In the genomic region with DNA sequence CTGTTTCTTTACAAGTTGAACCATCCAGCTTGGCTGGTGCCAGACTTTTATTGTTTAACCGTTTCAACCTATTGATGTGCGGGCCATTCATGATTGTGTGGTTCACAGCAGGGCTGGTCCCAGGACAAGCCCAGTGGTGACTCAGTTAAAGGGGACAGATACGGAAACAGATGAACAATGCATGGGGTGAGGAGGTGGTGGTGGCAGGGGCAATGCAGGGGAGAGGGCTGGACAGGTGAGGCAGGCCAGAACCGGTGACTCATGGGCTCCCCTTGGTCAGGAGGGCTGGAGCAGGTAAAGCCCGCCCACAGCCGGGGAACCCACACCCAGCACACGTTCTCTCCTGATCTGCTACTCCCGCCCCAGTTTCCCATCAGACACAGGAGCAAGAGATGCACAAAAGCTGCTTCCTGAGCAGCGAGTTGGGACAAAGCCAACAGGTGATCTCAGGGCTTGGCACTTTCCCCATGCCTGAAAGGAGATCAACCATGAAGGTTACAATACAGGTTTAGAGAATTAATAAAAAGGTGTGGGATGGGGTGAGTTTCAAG, we compare ENCODE assay signal across 14 cellular contexts.
DNase-seq lines count a peak whose midpoint lies in the region; FAIRE-seq and TF ChIP-seq lines count a peak whose summit lies in the region.
"Had no signal": no experiment of that assay in that cellular context is flagged by ENCODE, and none has a peak within 500 bp of the region (broad histone marks: within the 10 kb centered on the region; RNA-seq: fewer than 3 reads in every experiment).

No MANE protein-coding gene starts in this region.

- no peaks in the 10 kb centered on the region for H3K79me1 ChIP-seq in neuronal stem cell (ENCODE audit: low read depth, low read length)

- no peaks in the 10 kb centered on the region for H3K27me3 ChIP-seq in endodermal cell (ENCODE audit: control insufficient read depth, insufficient read depth, low read length, poor library complexity, severe bottlenecking)
- H3K27me3 ChIP-seq in neuronal stem cell (ENCODE audit: control insufficient read depth in 3 of 3, insufficient read depth in 3 of 3, low read depth in 1 of 3, low read length in 3 of 3): no peaks in the 10 kb centered on the region
- peaks cover 0 to 7% (median 0%) of the 10 kb centered on the region in 7 donors for H3K27me3 ChIP-seq in spleen (replicated peaks in 1 of 7)

- no peaks in the 10 kb centered on the region for H3K9me3 Mint-ChIP-seq in endodermal cell
- H3K9me3 Mint-ChIP-seq: activated T-helper 1 cell treated with anti-CD3 and anti-CD28 coated beads, Interleukin-12 subunit alpha, Interleukin-12 subunit beta, Interleukin-2, Interleukin-4 antibody, amounts not matched to agents 30 ng/mL and 10 ng/mL and 1 ng/mL, durations not matched to agents 14 hours and 24 hours and 36 hours; naive thymus-derived CD4-positive, alpha-beta T cell had no signal

- peak overlapping the region; percentile 48 for H3K4me3 ChIP-seq in endodermal cell (ENCODE audit: low read length)
- no peak overlapping the region for H3K4me3 ChIP-seq in neuronal stem cell (ENCODE audit: low read length in 2 of 2)
- no peak overlapping the region for H3K4me3 ChIP-seq in spleen

- H3K27me3 Mint-ChIP-seq in endodermal cell (ENCODE audit: insufficient read depth): peaks cover 8% of the 10 kb centered on the region
- H3K27me3 Mint-ChIP-seq: B cell had no signal

- DNase-seq in G401 (ENCODE audit: low spot score) (peak; percentile 53), NCI-H2196 (lab: John Stamatoyannopoulos, UW; ENCODE audit: unreplicated experiment) (peak; percentile 92), endodermal cell (peak; percentile 95), neuronal stem cell (ENCODE audit: low spot score) (peak; percentile 33), activated T-cell treated with anti-CD3 and anti-CD28 coated beads for 4 hours (no peak), spleen (no peak), CD1c-positive myeloid dendritic cell (ENCODE audit: extremely low spot score) (no peak), GM12892 (ENCODE audit: insufficient read length) (no peak)
- DNase-seq: cerebellar nuclear complex; naive thymus-derived CD4-positive, alpha-beta T cell; stimulated activated CD4-positive, alpha-beta T cell treated with anti-CD3 and anti-CD28 coated beads, Interleukin-15, amount 100 ng/mL, for 24 hours; stimulated activated naive CD8-positive, alpha-beta T cell treated with anti-CD3 and anti-CD28 coated beads, Interleukin-15, Interleukin-2, amounts not matched to agents 100 U/mL and 50 U/mL, for 24 hours had no signal

- H4K91ac ChIP-seq in neuronal stem cell (ENCODE audit: low read depth, low read length, poor library complexity): no peak overlapping the region

- WGBS in endodermal cell (ENCODE audit: insufficient coverage in 1 of 2, insufficient read length in 1 of 2), 2 experiments: 17 to 30% methylated on average over 3 to 9 of the region's 9 CpGs
- WGBS in neuronal stem cell (ENCODE audit: extremely low coverage in 2 of 2, insufficient read length in 2 of 2, insufficient replicate concordance in 1 of 2), 2 donors: no CpG with 5 or more reads among the region's 9 CpGs
- 81 to 94% (median 87%) methylated on average over 8 to 9 of the region's 9 CpGs for whole genome bisulfite sequencing in spleen, 5 donors

- H3K36me3 Mint-ChIP-seq in endodermal cell (ENCODE audit: low read depth): no peaks in the 10 kb centered on the region
- H3K36me3 Mint-ChIP-seq: naive thymus-derived CD4-positive, alpha-beta T cell had no signal

- H3K4me1 Mint-ChIP-seq in endodermal cell: peaks cover 41% of the 10 kb centered on the region

- H3K23ac ChIP-seq in neuronal stem cell (ENCODE audit: low read depth, low read length, poor library complexity): no peak overlapping the region

- in situ Hi-C loops in G401 (cut with HindIII; ENCODE audit: low sequenced_read_pairs): no loop called here

- H3K4me3 Mint-ChIP-seq in endodermal cell: no peak overlapping the region
- H3K4me3 Mint-ChIP-seq: activated T-helper 1 cell treated with anti-CD3 and anti-CD28 coated beads, Interleukin-12 subunit alpha, Interleukin-12 subunit beta, Interleukin-2, Interleukin-4 antibody, amounts not matched to agents 30 ng/mL and 10 ng/mL and 1 ng/mL, durations not matched to agents 14 hours and 24 hours and 36 hours; B cell; naive thymus-derived CD4-positive, alpha-beta T cell had no signal

- peak overlapping the region; percentile 40 for H3K18ac ChIP-seq in neuronal stem cell (ENCODE audit: low read length)

- no peak overlapping the region for H3K4ac ChIP-seq in neuronal stem cell (ENCODE audit: low read length)

- no peak overlapping the region for H2AFZ ChIP-seq in neuronal stem cell (ENCODE audit: low read length)

- H3K9ac ChIP-seq in endodermal cell (ENCODE audit: extremely low read depth, low read length, poor library complexity, severe bottlenecking) (no peak overlapping the region), neuronal stem cell (ENCODE audit: low read depth, low read length, poor library complexity) (no peak overlapping the region)

- H2AK5ac ChIP-seq in neuronal stem cell (ENCODE audit: low read depth, low read length): no peak overlapping the region

- H3K27ac ChIP-seq in endodermal cell (ENCODE audit: low read depth, low read length) (no peak overlapping the region), neuronal stem cell (replicated peaks; ENCODE audit: low read length) (no peak overlapping the region), spleen (no peak overlapping the region)

- H2BK15ac ChIP-seq in neuronal stem cell (ENCODE audit: low read length): no peak overlapping the region

- H3K27ac Mint-ChIP-seq in endodermal cell: peak overlapping the region; percentile 4
- H3K27ac Mint-ChIP-seq: activated T-helper 1 cell treated with anti-CD3 and anti-CD28 coated beads, Interleukin-12 subunit alpha, Interleukin-12 subunit beta, Interleukin-2, Interleukin-4 antibody, amounts not matched to agents 30 ng/mL and 10 ng/mL and 1 ng/mL, durations not matched to agents 14 hours and 24 hours and 36 hours; B cell; naive thymus-derived CD4-positive, alpha-beta T cell had no signal

- H2BK5ac ChIP-seq in neuronal stem cell (ENCODE audit: low read length): no peak overlapping the region

- H3K4me1 ChIP-seq in endodermal cell (ENCODE audit: control insufficient read depth, insufficient read depth, low read length) (peaks cover 12% of the 10 kb centered on the region), neuronal stem cell (ENCODE audit: control insufficient read depth in 2 of 2, insufficient read depth in 1 of 2, low read depth in 1 of 2, low read length in 2 of 2) (peaks cover 0 to 16% of the 10 kb centered on the region in 2 donors), spleen (peaks cover 0 to 17% (median 0%) of the 10 kb centered on the region in 6 donors)

- no peak overlapping the region for H2BK120ac ChIP-seq in neuronal stem cell (ENCODE audit: low read depth, low read length)

- H3K36me3 ChIP-seq in endodermal cell (ENCODE audit: control insufficient read depth, insufficient read depth, low read length): no peaks in the 10 kb centered on the region
- no peaks in the 10 kb centered on the region for H3K36me3 ChIP-seq in neuronal stem cell (replicated peaks in 1 of 2; ENCODE audit: control insufficient read depth in 2 of 2, insufficient read depth in 2 of 2, low read length in 2 of 2)
- H3K36me3 ChIP-seq in spleen: no peaks in the 10 kb centered on the region

- no peak overlapping the region for H4K8ac ChIP-seq in neuronal stem cell (ENCODE audit: low read depth, low read length)

- no peak for FAIRE-seq in GM12892 (lab: Jason Lieb, UNC)

- no peak overlapping the region for H3K14ac ChIP-seq in neuronal stem cell (ENCODE audit: low read length)

- intact Hi-C loops in spleen (cut with DNase I; ENCODE audit: low total_unique reads): no loop called here

- H3K4me2 ChIP-seq in neuronal stem cell (ENCODE audit: insufficient read depth, low read length, poor library complexity, severe bottlenecking): peak overlapping the region; percentile 48

- no peak for TF ChIP-seq CTCF in endodermal cell (conservative IDR thresholded peaks at IDR 0.05)
- TF ChIP-seq CTCF in spleen (IDR thresholded peaks at IDR 0.05 in 8 of 11, conservative IDR thresholded peaks at IDR 0.05 in 3 of 11): no peak

- H3K9me3 ChIP-seq in endodermal cell (ENCODE audit: control insufficient read depth, low read length) (no peaks in the 10 kb centered on the region), neuronal stem cell (replicated peaks in 1 of 2; ENCODE audit: control insufficient read depth in 2 of 2, insufficient read depth in 1 of 2, low read depth in 1 of 2, low read length in 2 of 2) (no peaks in the 10 kb centered on the region), spleen (no peaks in the 10 kb centered on the region)

- TF ChIP-seq POLR2A in spleen (IDR thresholded peaks at IDR 0.05) (no peak), GM12892 (IDR thresholded peaks at IDR 0.05; ENCODE audit: low read depth, low read length) (no peak)

- no peak overlapping the region for H2BK12ac ChIP-seq in neuronal stem cell (ENCODE audit: low read length)

Comparison
In these comparisons a context has a peak if more than half of its experiments do, and no peak if none do; other contexts are left out.
1. DNase-seq: peak in G401 (single experiment), NCI-H2196 (single experiment), endodermal cell (single experiment) and neuronal stem cell (single experiment); none in activated T-cell treated with anti-CD3 and anti-CD28 coated beads for 4 hours (single experiment), spleen (single experiment), CD1c-positive myeloid dendritic cell (single experiment) and GM12892 (single experiment).